ENCODE assay signal across 1 cellular context in genomic region chr16:12674524-12674923, GRCh38.
TF ChIP-seq lines count a peak whose summit lies in the region.

No MANE protein-coding gene starts in this region.

TF ChIP-seq in SK-N-SH, 30 proteins besides CTCF, POLR2A, EP300 and RAD21 (continued from another document):
- TF ChIP-seq ZBTB33 (IDR thresholded peaks at IDR 0.05; ENCODE audit: borderline replicate concordance, low read depth) (no peak), TAF1 (IDR thresholded peaks at IDR 0.05; ENCODE audit: borderline replicate concordance, low read depth, low read length) (no peak), USF1 (IDR thresholded peaks at IDR 0.05; ENCODE audit: borderline replicate concordance, low read depth) (no peak), MAX (IDR thresholded peaks at IDR 0.05; ENCODE audit: low read depth) (no peak), POLR2AphosphoS5 (IDR thresholded peaks at IDR 0.05; ENCODE audit: low read depth, low read length) (no peak), MXI1 (IDR thresholded peaks at IDR 0.05; ENCODE audit: low read depth, low read length) (no peak), MEF2A (IDR thresholded peaks at IDR 0.05; ENCODE audit: borderline replicate concordance, low read depth) (no peak), RCOR1 (IDR thresholded peaks at IDR 0.05; ENCODE audit: low read length) (no peak), IRF3 (IDR thresholded peaks at IDR 0.05; ENCODE audit: low read depth, low read length) (no peak), EZH2phosphoT487 (IDR thresholded peaks at IDR 0.05; ENCODE audit: borderline replicate concordance, low read depth) (no peak), USF2 (IDR thresholded peaks at IDR 0.05; ENCODE audit: borderline replicate concordance, low read depth, low read length) (no peak), RFX5 (IDR thresholded peaks at IDR 0.05; ENCODE audit: low read length) (no peak), NRF1 (IDR thresholded peaks at IDR 0.05; ENCODE audit: low read depth, low read length) (no peak)
